11 cellular contexts compared by ENCODE assay signal in genomic region chr20:49584418-49585382, GRCh38. TPM values are rescaled to one million over a fixed set of nuclear protein-coding genes. Genes with fewer than 3 reads are reported as not detected.
DNase-seq lines count a peak whose midpoint lies in the region; ATAC-seq, FAIRE-seq and TF ChIP-seq lines count a peak whose summit lies in the region.
"Had no signal": no experiment of that assay in that cellular context is flagged by ENCODE, and none has a peak within 500 bp of the region (broad histone marks: within the 10 kb centered on the region; RNA-seq: fewer than 3 reads in every experiment).

No MANE protein-coding gene starts in this region.

- TF ChIP-seq POLR2A in H54 (IDR thresholded peaks at IDR 0.05; ENCODE audit: low read depth, low read length): no peak

- H3K4me1 ChIP-seq in Caco-2 (peaks cover 51% of the 10 kb centered on the region), pancreas (peaks cover 10 to 22% (median 11%) of the 10 kb centered on the region in 3 donors)
- H3K4me1 ChIP-seq: parathyroid adenoma had no signal

- H3K4me1 Mint-ChIP-seq in Caco-2 (ENCODE audit: low read depth, unreplicated experiment): peaks cover 29% of the 10 kb centered on the region

- no peak for TF ChIP-seq CTCF in Caco-2 (IDR thresholded peaks at IDR 0.05; ENCODE audit: insufficient read depth in 1 of 2, low read depth in 1 of 2, low read length in 1 of 2, severe bottlenecking in 1 of 2, unreplicated experiment in 1 of 2)
- TF ChIP-seq CTCF in pancreas (IDR thresholded peaks at IDR 0.05): no peak

- DNase-seq in Caco-2 (peak; percentile 43 to 72), NOMO-1 (lab: John Stamatoyannopoulos, UW; ENCODE audit: unreplicated experiment in 2 of 2) (peak; percentile 24 to 35), left ventricle myocardium superior (peak; percentile 52), pancreas (no peak), H54 (ENCODE audit: insufficient read length, low spot score) (no peak), SHP77 treated with DMSO at 0.1 percent for 48 hours (lab: John Stamatoyannopoulos, UW) (no peak)
- no peak for DNase-seq in central memory CD4-positive, alpha-beta T cell
- DNase-seq in activated effector memory CD4-positive, alpha-beta T cell treated with Interleukin-2 at 50 U/mL for 16 hours: no peak

- peak overlapping the region; percentile 66 for H3K4me3 Mint-ChIP-seq in Caco-2 (ENCODE audit: unreplicated experiment)
- H3K4me3 Mint-ChIP-seq: activated T-helper 17 cell treated with anti-CD3 and anti-CD28 coated beads, Interleukin-2, amount 50 U/mL, for 72 hours had no signal

- H3K9me3 ChIP-seq in Caco-2 (peaks cover 8% of the 10 kb centered on the region), pancreas (no peaks in the 10 kb centered on the region)

- no peak overlapping the region for H3K4me3 ChIP-seq in Caco-2 (ENCODE audit: low read depth, low read length)
- no peak overlapping the region for H3K4me3 ChIP-seq in pancreas
- H3K4me3 ChIP-seq: K562 had no signal

- FAIRE-seq in pancreas (lab: Jason Lieb, UNC) (no peak), H54 (lab: Jason Lieb, UNC) (no peak)
- FAIRE-seq: K562 had no signal

- H3K27me3 ChIP-seq in Caco-2 (replicated peaks; ENCODE audit: control insufficient read depth, insufficient read depth, low read length) (no peaks in the 10 kb centered on the region), pancreas (no peaks in the 10 kb centered on the region)

- intact Hi-C loops in Caco-2 (cut with micrococcal nuclease; ENCODE audit: unreplicated experiment): no loop called here
- intact Hi-C loops in left ventricle myocardium superior (cut with micrococcal nuclease): no loop called here
- intact Hi-C loops in pancreas (cut with DNase I): no loop called here

- H3K27ac Mint-ChIP-seq in Caco-2 (ENCODE audit: unreplicated experiment): peak overlapping the region; percentile 93
- H3K27ac Mint-ChIP-seq: activated T-helper 17 cell treated with anti-CD3 and anti-CD28 coated beads, Interleukin-2, amount 50 U/mL, for 72 hours had no signal

- peak; percentile 23 for ATAC-seq in left ventricle myocardium superior
- peak in 1 of 4 donors; percentile 22 for ATAC-seq in pancreas
- ATAC-seq: activated T-helper 17 cell treated with anti-CD3 and anti-CD28 coated beads, Interleukin-2, amount 50 U/mL, for 72 hours had no signal

- POLR2A ChIA-PET in Caco-2 (lab: Charles Lee): interaction anchor here (0.5 to 1.9 kb wide), 12 partner anchors 10 to 582 kb away, joined by 3 to 26 read pairs (median 6); no protein-coding TSS in a partner anchor

- H3K36me3 ChIP-seq in Caco-2 (ENCODE audit: control insufficient read depth, insufficient read depth, low read length): no peaks in the 10 kb centered on the region
- H3K36me3 ChIP-seq in pancreas: no peaks in the 10 kb centered on the region

- peaks cover 12% of the 10 kb centered on the region for H3K36me3 Mint-ChIP-seq in Caco-2 (ENCODE audit: insufficient read depth, unreplicated experiment)

- peak overlapping the region; percentile 18 to 69 (median 47) for H3K27ac ChIP-seq in pancreas
- H3K27ac ChIP-seq: parathyroid adenoma had no signal

- peaks cover 17% of the 10 kb centered on the region for H3K9me3 Mint-ChIP-seq in Caco-2 (ENCODE audit: unreplicated experiment)

- BruUV-seq in Caco-2 (replicated peaks; lab: Mats Ljungman, UMichigan): TSS peak; percentile 95

- H3K27me3 Mint-ChIP-seq in Caco-2 (ENCODE audit: insufficient read depth, unreplicated experiment): no peaks in the 10 kb centered on the region

- WGBS in pancreas, 2 donors: 72 to 87% methylated on average over 11 to 14 of the region's 14 CpGs

- CTCF ChIA-PET in Caco-2 (lab: Charles Lee): interaction anchor here (1.1 to 4.9 kb wide), 15 partner anchors 10 to 332 kb away, joined by 3 to 57 read pairs (median 8); no protein-coding TSS in a partner anchor

RNA-seq across cellular contexts. Expression of gene PTGIS, which starts 16.8 kb away (rescaled TPM):
- total RNA-seq in Caco-2 (2022) (1.9 and 2.7 TPM in 2 replicates), left ventricle myocardium superior (24.0 TPM), pancreas (10 to 100 TPM in 3 of 6 donors, 1 to 10 TPM in 3; 1.2 to 16.2 (median 6.6) TPM)
- 1 to 10 TPM; 1.6 to 3.5 TPM for polyA plus RNA-seq in pancreas
- total RNA-seq: K562 had no signal
- polyA plus RNA-seq: K562 had no signal

Comparison
In these comparisons a context has a peak if more than half of its experiments do, and no peak if none do; other contexts are left out.
1. DNase-seq: peak in Caco-2 (2 of 2), NOMO-1 (2 of 2) and left ventricle myocardium superior (single experiment); none in pancreas (0 of 6), H54 (single experiment), SHP77 treated with DMSO at 0.1 percent for 48 hours (single experiment), central memory CD4-positive, alpha-beta T cell (single experiment) and activated effector memory CD4-positive, alpha-beta T cell treated with Interleukin-2 at 50 U/mL for 16 hours (single experiment).